In the genomic region with DNA sequence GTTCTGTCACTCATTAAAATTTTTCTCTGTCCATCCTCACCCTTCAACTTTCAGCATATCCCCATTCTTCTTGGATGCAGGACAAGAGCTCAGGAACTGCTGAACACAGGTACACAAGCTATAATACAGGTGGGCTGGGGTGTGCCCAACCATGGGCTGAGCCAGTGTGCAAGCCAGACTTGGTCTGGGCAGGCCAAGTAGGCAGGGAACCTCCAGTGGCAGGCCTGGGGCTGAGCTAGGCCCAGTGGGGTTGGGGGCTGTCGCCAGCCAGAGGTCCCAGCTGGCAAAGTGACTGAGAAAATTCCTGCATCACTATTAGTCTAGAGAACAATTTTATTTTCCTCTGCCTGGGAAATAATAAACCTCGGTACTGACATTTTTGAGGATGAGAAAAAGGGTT, we compare ENCODE assay signal across 34 cellular contexts.
"Had no signal": no experiment of that assay in that cellular context is flagged by ENCODE, and none has a peak within 500 bp of the region (broad histone marks: within the 10 kb centered on the region; RNA-seq: fewer than 3 reads in every experiment).

No MANE protein-coding gene starts in this region.

- H3K9ac ChIP-seq: KMS-11 had no signal

- H3K36me3 ChIP-seq: MG63 had no signal

- H3K27ac ChIP-seq: KMS-11 had no signal

- H3K9me3 ChIP-seq: MG63 had no signal

- H3K4me3 ChIP-seq: MG63 had no signal

- DNase-seq: Karpas-422, Kasumi-1, KG1, MG63, MM.1S, MV-4-11, NCI-H1048, NCI-H1092, NCI-H1092 treated with DMSO at 0.1 percent for 48 hours, NCI-H1105, NCI-H1105 treated with DMSO at 0.1 percent for 48 hours, NCI-H1417, NCI-H1417 treated with DMSO at 0.1 percent for 48 hours, NCI-H1436, NCI-H1436 treated with DMSO at 0.1 percent for 48 hours, NCI-H146, NCI-H1694, NCI-H1694 treated with DMSO at 0.1 percent for 48 hours, NCI-H187, NCI-H187 treated with DMSO at 0.1 percent for 48 hours, NCI-H1930, NCI-H2029, NCI-H2029 treated with DMSO at 0.1 percent for 48 hours, NCI-H2081, NCI-H2081 treated with DMSO at 0.1 percent for 48 hours, NCI-H2107, NCI-H2171, NCI-H2171 treated with DMSO at 0.1 percent for 48 hours, NCI-H2227 treated with DMSO at 0.1 percent for 48 hours, NCI-H226, NCI-H345, NCI-H446, NCI-H446 treated with DMSO at 0.1 percent for 48 hours had no signal
